ENCODE assay signal across 8 cellular contexts in the genomic region with DNA sequence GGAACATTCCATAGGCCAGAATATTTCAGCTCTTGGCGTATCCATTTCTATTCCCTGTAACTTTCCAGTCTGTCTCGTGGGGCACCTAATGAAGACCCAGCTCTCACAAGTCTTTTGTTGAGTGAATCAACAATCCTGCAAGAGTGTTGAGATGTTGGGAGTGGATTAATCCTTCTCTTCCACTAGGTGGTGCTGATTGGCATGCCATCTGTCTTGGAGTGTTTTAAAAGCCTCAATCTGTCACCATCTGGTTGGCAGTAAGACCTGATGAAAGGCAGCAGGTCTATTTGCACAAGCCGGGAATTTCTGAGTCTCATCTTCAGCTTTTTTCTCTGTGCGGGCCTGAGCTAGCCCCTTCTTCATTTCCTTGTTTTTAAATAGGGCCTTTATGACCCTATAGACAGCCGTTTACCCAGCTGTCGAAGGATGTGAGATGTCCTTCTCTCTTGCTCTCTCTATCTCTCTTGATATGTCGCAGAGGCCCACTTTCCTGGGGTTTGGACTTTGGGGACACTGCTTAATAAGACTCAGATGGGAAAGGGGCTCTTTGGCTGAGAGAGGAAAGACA.
A peak's percentile ranks its signal among the peaks of the same experiment; 100 is the strongest.
DNase-seq lines count a peak whose midpoint lies in the region; ATAC-seq and TF ChIP-seq lines count a peak whose summit lies in the region.

No MANE protein-coding gene starts in this region.

- no peak overlapping the region for H3K4me3 Mint-ChIP-seq in osteocyte (ENCODE audit: unreplicated experiment)

- no peak overlapping the region for H3K4me3 ChIP-seq in fibroblast of pulmonary artery (replicated peaks; ENCODE audit: low read depth, low read length)

- peak; percentile 30 for DNase-seq in COLO829 (ENCODE audit: low spot score)
- peak; percentile 11 for DNase-seq in RPMI8226
- peak; percentile 72 for DNase-seq in fibroblast of pulmonary artery (ENCODE audit: low read depth)
- no peak for DNase-seq in osteocyte (ENCODE audit: extremely low spot score, unreplicated experiment)
- no peak for DNase-seq in NCI-H128 (lab: John Stamatoyannopoulos, UW; ENCODE audit: unreplicated experiment)
- DNase-seq in retina, result no peak

- H3K27ac Mint-ChIP-seq in osteocyte (ENCODE audit: unreplicated experiment), result no peak overlapping the region

- no peaks in the 10 kb centered on the region for H3K4me1 Mint-ChIP-seq in osteocyte (ENCODE audit: unreplicated experiment)

- peaks cover 13% of the 10 kb centered on the region for H3K27me3 Mint-ChIP-seq in osteocyte (ENCODE audit: unreplicated experiment)

- peak; percentile 71 for TF ChIP-seq CTCF in fibroblast of pulmonary artery (IDR thresholded peaks at IDR 0.05; ENCODE audit: low read length, missing control alignments)
- TF ChIP-seq CTCF in osteocyte (IDR thresholded peaks at IDR 0.05), result peak; percentile 67

- no peaks in the 10 kb centered on the region for H3K36me3 Mint-ChIP-seq in osteocyte (ENCODE audit: unreplicated experiment)

- H3K9me3 Mint-ChIP-seq in osteocyte (ENCODE audit: unreplicated experiment), result no peaks in the 10 kb centered on the region

- ATAC-seq in GM18858 (IDR thresholded peaks at IDR 0.05; ENCODE audit: unreplicated experiment) (peak; percentile 51), HG03571 (IDR thresholded peaks at IDR 0.05; ENCODE audit: unreplicated experiment) (peak; percentile 62)

Comparison
In these comparisons a context has a peak if more than half of its experiments do, and no peak if none do; other contexts are left out.
1. DNase-seq: peak in COLO829 (single experiment), RPMI8226 (single experiment) and fibroblast of pulmonary artery (single experiment); none in osteocyte (single experiment), NCI-H128 (single experiment) and retina (single experiment).